16 cellular contexts compared by ENCODE assay signal in the genomic region with DNA sequence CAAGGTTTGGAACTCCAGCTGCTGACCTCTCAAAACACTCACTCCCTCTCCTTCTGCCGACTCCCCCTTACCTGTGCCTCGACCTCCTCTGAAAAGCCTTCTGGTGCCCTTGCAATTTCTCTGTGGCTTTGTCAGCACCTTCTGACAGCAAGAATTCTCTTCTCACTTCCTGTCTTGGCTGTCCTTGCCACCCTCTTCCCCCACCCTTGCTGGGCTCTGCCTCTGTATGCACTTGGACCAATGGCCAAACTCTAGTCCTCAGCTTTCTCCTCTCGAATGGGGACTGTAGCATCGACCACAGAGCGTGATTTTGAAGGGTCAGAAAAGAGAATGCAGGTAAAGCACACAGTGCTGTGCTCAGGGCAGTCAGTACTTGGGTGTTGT.
"Had no signal": no experiment of that assay in that cellular context is flagged by ENCODE, and none has a peak within 500 bp of the region (broad histone marks: within the 10 kb centered on the region; RNA-seq: fewer than 3 reads in every experiment).

No MANE protein-coding gene starts in this region.

- H3K27ac Mint-ChIP-seq: activated naive CD8-positive, alpha-beta T cell treated with anti-CD3 and anti-CD28 coated beads, Interleukin-2, amount 50 U/mL, for 24 hours; natural killer cell treated with Interleukin-12 subunit alpha and Interleukin-12 subunit beta and Interleukin-15 and Interleukin-18, amount 100 ng/mL, for 72 hours; stimulated activated memory B cell treated with anti-CD40 and anti-IgM and Interleukin-4, amounts not matched to agents 10 μg/mL and 1 μg/mL and 100 μg/mL, for 72 hours; T-cell had no signal

- H3K27me3 Mint-ChIP-seq: activated naive CD8-positive, alpha-beta T cell treated with anti-CD3 and anti-CD28 coated beads, Interleukin-2, amount 50 U/mL, for 24 hours; T-cell had no signal

- H3K9me3 ChIP-seq: heart left ventricle, ovary, transverse colon had no signal

- H3K36me3 ChIP-seq: heart left ventricle, ovary, transverse colon, WERI-Rb-1 had no signal

- H3K9me3 Mint-ChIP-seq: activated naive CD8-positive, alpha-beta T cell treated with anti-CD3 and anti-CD28 coated beads, Interleukin-2, amount 50 U/mL, for 24 hours; natural killer cell treated with Interleukin-12 subunit alpha and Interleukin-12 subunit beta and Interleukin-15 and Interleukin-18, amount 100 ng/mL, for 72 hours; stimulated activated memory B cell treated with anti-CD40 and anti-IgM and Interleukin-4, amounts not matched to agents 10 μg/mL and 1 μg/mL and 100 μg/mL, for 72 hours; T-cell had no signal

- ATAC-seq: activated naive CD8-positive, alpha-beta T cell treated with anti-CD3 and anti-CD28 coated beads, Interleukin-2, amount 50 U/mL, for 24 hours; foreskin keratinocyte; natural killer cell treated with Interleukin-12 subunit alpha and Interleukin-12 subunit beta and Interleukin-15 and Interleukin-18, amount 100 ng/mL, for 72 hours; stimulated activated memory B cell treated with anti-CD40 and anti-IgM and Interleukin-4, amounts not matched to agents 10 μg/mL and 1 μg/mL and 100 μg/mL, for 72 hours; T-cell had no signal

- FAIRE-seq: colon had no signal

- H3K27ac ChIP-seq: foreskin keratinocyte, heart left ventricle, ovary, WERI-Rb-1 had no signal

- DNase-seq: activated CD4-positive, alpha-beta T cell treated with anti-CD3 and anti-CD28 coated beads for 4 hours; activated CD8-positive, alpha-beta memory T cell treated with anti-CD3 and anti-CD28 coated beads for 24 hours; activated naive CD4-positive, alpha-beta T cell treated with Interleukin-2 at 50 U/mL for 16 hours; activated naive CD8-positive, alpha-beta T cell treated with anti-CD3 and anti-CD28 coated beads, Interleukin-2, amount 50 U/mL, for 24 hours; foreskin keratinocyte; islet precursor cell; mammary epithelial cell; ovary; T-cell; transverse colon; WERI-Rb-1 had no signal

- H3K36me3 Mint-ChIP-seq: natural killer cell treated with Interleukin-12 subunit alpha and Interleukin-12 subunit beta and Interleukin-15 and Interleukin-18, amount 100 ng/mL, for 72 hours; stimulated activated memory B cell treated with anti-CD40 and anti-IgM and Interleukin-4, amounts not matched to agents 10 μg/mL and 1 μg/mL and 100 μg/mL, for 72 hours; T-cell had no signal

- H3K27me3 ChIP-seq: foreskin keratinocyte, heart left ventricle, ovary, transverse colon had no signal

- H3K4me3 ChIP-seq: heart left ventricle, ovary, skin epidermis, transverse colon had no signal

- H3K4me1 Mint-ChIP-seq: activated naive CD8-positive, alpha-beta T cell treated with anti-CD3 and anti-CD28 coated beads, Interleukin-2, amount 50 U/mL, for 24 hours; T-cell had no signal

- H3K4me3 Mint-ChIP-seq: activated naive CD8-positive, alpha-beta T cell treated with anti-CD3 and anti-CD28 coated beads, Interleukin-2, amount 50 U/mL, for 24 hours; natural killer cell treated with Interleukin-12 subunit alpha and Interleukin-12 subunit beta and Interleukin-15 and Interleukin-18, amount 100 ng/mL, for 72 hours; stimulated activated memory B cell treated with anti-CD40 and anti-IgM and Interleukin-4, amounts not matched to agents 10 μg/mL and 1 μg/mL and 100 μg/mL, for 72 hours; T-cell had no signal

- H3K4me1 ChIP-seq: foreskin keratinocyte, transverse colon had no signal
